Comparison of ENCODE assay signal across 1 cellular context in genomic region chr6:5275497-5275896, GRCh38.
TF ChIP-seq lines count a peak whose summit lies in the region.

No MANE protein-coding gene starts in this region.

TF ChIP-seq in GM12878, 131 proteins besides CTCF, POLR2A, EP300 and RAD21:
- no peak for TF ChIP-seq HDAC2 (IDR thresholded peaks at IDR 0.05)
- TF ChIP-seq CHD1 (IDR thresholded peaks at IDR 0.05; ENCODE audit: low read depth, low read length) = no peak
- no peak for TF ChIP-seq EGR1 (IDR thresholded peaks at IDR 0.05; ENCODE audit: borderline replicate concordance in 1 of 2, low read depth in 2 of 2, low read length in 2 of 2)
- no peak for TF ChIP-seq YY1 (IDR thresholded peaks at IDR 0.05; ENCODE audit: low read depth, low read length)
- no peak for TF ChIP-seq BHLHE40 (IDR thresholded peaks at IDR 0.05; ENCODE audit: borderline replicate concordance in 1 of 2, low read depth in 2 of 2, low read length in 1 of 2)
- TF ChIP-seq TAF1 (IDR thresholded peaks at IDR 0.05; ENCODE audit: borderline replicate concordance, low read depth, low read length) = no peak
- no peak for TF ChIP-seq NR2C2 (IDR thresholded peaks at IDR 0.05; ENCODE audit: borderline replicate concordance, control insufficient read depth, insufficient read length, low read depth)
- no peak for TF ChIP-seq RAD51 (IDR thresholded peaks at IDR 0.05)
